Comparison of ENCODE assay signal across 20 cellular contexts in genomic region chr10:123143825-123144168, GRCh38. TPM values are rescaled to one million over a fixed set of nuclear protein-coding genes. Genes with fewer than 3 reads are reported as not detected.
DNase-seq lines count a peak whose midpoint lies in the region; ATAC-seq and TF ChIP-seq lines count a peak whose summit lies in the region.
"Had no signal": no experiment of that assay in that cellular context is flagged by ENCODE, and none has a peak within 500 bp of the region (broad histone marks: within the 10 kb centered on the region; RNA-seq: fewer than 3 reads in every experiment).

No MANE protein-coding gene starts in this region.

- TF ChIP-seq EP300 in stomach (IDR thresholded peaks at IDR 0.05): no peak

- peaks cover 14% of the 10 kb centered on the region for H3K4me1 Mint-ChIP-seq in activated CD4-positive, alpha-beta T cell treated with anti-CD3 and anti-CD28 coated beads, Interleukin-2, amount 10 ng/mL, durations not matched to agents 24 days and 14 days
- H3K4me1 Mint-ChIP-seq in activated CD4-positive, alpha-beta T cell treated with anti-CD3 and anti-CD28 coated beads for 36 hours: peaks cover 56% of the 10 kb centered on the region
- H3K4me1 Mint-ChIP-seq in activated T-helper 17 cell treated with anti-CD3 and anti-CD28 coated beads, Interleukin-2, amount 50 U/mL, for 72 hours: peaks cover 12% of the 10 kb centered on the region
- H3K4me1 Mint-ChIP-seq in neural crest cell: peaks cover 31% of the 10 kb centered on the region

- H3K9me3 ChIP-seq in stomach: no peaks in the 10 kb centered on the region

- H3K27me3 Mint-ChIP-seq in activated CD4-positive, alpha-beta T cell treated with anti-CD3 and anti-CD28 coated beads, Interleukin-2, amount 10 ng/mL, durations not matched to agents 24 days and 14 days: peaks cover 79% of the 10 kb centered on the region
- H3K27me3 Mint-ChIP-seq in activated CD4-positive, alpha-beta T cell treated with anti-CD3 and anti-CD28 coated beads for 36 hours: peaks cover 80% of the 10 kb centered on the region
- H3K27me3 Mint-ChIP-seq in activated T-helper 17 cell treated with anti-CD3 and anti-CD28 coated beads, Interleukin-2, amount 50 U/mL, for 72 hours: peaks cover 67% of the 10 kb centered on the region
- H3K27me3 Mint-ChIP-seq in neural crest cell (ENCODE audit: low read depth): peaks cover 97% of the 10 kb centered on the region

- no peak for TF ChIP-seq POLR2A in stomach (IDR thresholded peaks at IDR 0.05)

- H3K36me3 ChIP-seq in stomach: no peaks in the 10 kb centered on the region

- no peak for ATAC-seq in activated CD4-positive, alpha-beta T cell treated with anti-CD3 and anti-CD28 coated beads for 36 hours
- no peak for ATAC-seq in activated T-helper 17 cell treated with anti-CD3 and anti-CD28 coated beads, Interleukin-2, amount 50 U/mL, for 72 hours (replicated peaks)

- H3K9me3 Mint-ChIP-seq in activated CD4-positive, alpha-beta T cell treated with anti-CD3 and anti-CD28 coated beads, Interleukin-2, amount 10 ng/mL, durations not matched to agents 24 days and 14 days: peaks cover 7% of the 10 kb centered on the region
- no peaks in the 10 kb centered on the region for H3K9me3 Mint-ChIP-seq in activated CD4-positive, alpha-beta T cell treated with anti-CD3 and anti-CD28 coated beads for 36 hours (ENCODE audit: low read depth)
- no peaks in the 10 kb centered on the region for H3K9me3 Mint-ChIP-seq in activated T-helper 17 cell treated with anti-CD3 and anti-CD28 coated beads, Interleukin-2, amount 50 U/mL, for 72 hours
- H3K9me3 Mint-ChIP-seq in neural crest cell: no peaks in the 10 kb centered on the region

- CTCF ChIA-PET in activated CD4-positive, alpha-beta T cell treated with anti-CD3 and anti-CD28 coated beads for 36 hours (lab: Charles Lee): interaction anchor here (0.9 kb wide), 1 partner anchor 11 kb away, joined by 3 read pairs; no protein-coding TSS in a partner anchor

- peak overlapping the region; percentile 45 for H3K27ac Mint-ChIP-seq in activated CD4-positive, alpha-beta T cell treated with anti-CD3 and anti-CD28 coated beads, Interleukin-2, amount 10 ng/mL, durations not matched to agents 24 days and 14 days
- no peak overlapping the region for H3K27ac Mint-ChIP-seq in activated CD4-positive, alpha-beta T cell treated with anti-CD3 and anti-CD28 coated beads for 36 hours
- no peak overlapping the region for H3K27ac Mint-ChIP-seq in activated T-helper 17 cell treated with anti-CD3 and anti-CD28 coated beads, Interleukin-2, amount 50 U/mL, for 72 hours
- H3K27ac Mint-ChIP-seq in neural crest cell (ENCODE audit: unreplicated experiment): no peak overlapping the region

- no peak for DNase-seq in activated CD4-positive, alpha-beta T cell treated with anti-CD3 and anti-CD28 coated beads, Interleukin-2, amount 10 ng/mL, durations not matched to agents 24 days and 14 days
- no peak for DNase-seq in activated CD4-positive, alpha-beta T cell treated with anti-CD3 and anti-CD28 coated beads for 36 hours
- DNase-seq in neural crest cell (ENCODE audit: low read depth, low spot score): no peak
- no peak for DNase-seq in dedifferentiated amniotic fluid mesenchymal stem cell (ENCODE audit: extremely low spot score)
- DNase-seq in stomach: no peak
- DNase-seq in NCI-H1694 treated with DMSO at 0.1 percent for 48 hours (lab: John Stamatoyannopoulos, UW): no peak
- DNase-seq: 8988T, MV-4-11, NCI-H187 treated with DMSO at 0.1 percent for 48 hours, NCI-H2227 treated with DMSO at 0.1 percent for 48 hours, NCI-H510A treated with DMSO at 0.1 percent for 48 hours, NCI-H774, SHP77 had no signal

- H3K27me3 ChIP-seq in stomach: peaks cover 93 to 100% (median 100%) of the 10 kb centered on the region in 3 donors

- intact Hi-C loops in activated CD4-positive, alpha-beta T cell treated with anti-CD3 and anti-CD28 coated beads, Interleukin-2, amount 10 ng/mL, durations not matched to agents 24 days and 14 days (cut with micrococcal nuclease): no loop called here
- intact Hi-C loops in activated CD4-positive, alpha-beta T cell treated with anti-CD3 and anti-CD28 coated beads for 36 hours (cut with DNase I, micrococcal nuclease): loop anchor here in 1 of 2 experiments (10.0 kb wide), 1 partner anchor 1301 kb away; no protein-coding TSS in a partner anchor
- intact Hi-C loops in stomach (cut with DNase I; ENCODE audit: low total_unique reads): no loop called here

- H3K4me3 Mint-ChIP-seq in activated CD4-positive, alpha-beta T cell treated with anti-CD3 and anti-CD28 coated beads, Interleukin-2, amount 10 ng/mL, durations not matched to agents 24 days and 14 days: no peak overlapping the region
- H3K4me3 Mint-ChIP-seq in activated CD4-positive, alpha-beta T cell treated with anti-CD3 and anti-CD28 coated beads for 36 hours: no peak overlapping the region
- peak overlapping the region; percentile 37 for H3K4me3 Mint-ChIP-seq in activated T-helper 17 cell treated with anti-CD3 and anti-CD28 coated beads, Interleukin-2, amount 50 U/mL, for 72 hours
- peak overlapping the region; percentile 17 for H3K4me3 Mint-ChIP-seq in neural crest cell

- H3K4me1 ChIP-seq in stomach: peaks cover 13 to 69% (median 49%) of the 10 kb centered on the region in 4 donors

- H3K27ac ChIP-seq in stomach: no peak overlapping the region
- H3K27ac ChIP-seq: KMS-11 had no signal

- TF ChIP-seq CTCF in GM12875 (IDR thresholded peaks at IDR 0.05; ENCODE audit: borderline replicate concordance, insufficient read depth, low read depth, low read length): no peak
- no peak for TF ChIP-seq CTCF in neural crest cell (conservative IDR thresholded peaks at IDR 0.05)
- no peak for TF ChIP-seq CTCF in stomach (IDR thresholded peaks at IDR 0.05)

- WGBS in stomach, 5 donors: 9 to 14% (median 11%) methylated on average over 10 of the region's 10 CpGs

- peaks cover 9% of the 10 kb centered on the region for H3K36me3 Mint-ChIP-seq in activated CD4-positive, alpha-beta T cell treated with anti-CD3 and anti-CD28 coated beads, Interleukin-2, amount 10 ng/mL, durations not matched to agents 24 days and 14 days (ENCODE audit: low read depth)
- no peaks in the 10 kb centered on the region for H3K36me3 Mint-ChIP-seq in activated CD4-positive, alpha-beta T cell treated with anti-CD3 and anti-CD28 coated beads for 36 hours (ENCODE audit: low read depth)
- H3K36me3 Mint-ChIP-seq in activated T-helper 17 cell treated with anti-CD3 and anti-CD28 coated beads, Interleukin-2, amount 50 U/mL, for 72 hours (ENCODE audit: low read depth): peaks cover 8% of the 10 kb centered on the region
- no peaks in the 10 kb centered on the region for H3K36me3 Mint-ChIP-seq in neural crest cell (ENCODE audit: low read depth)

- H3K4me3 ChIP-seq in GM12875 (ENCODE audit: low read depth, low read length) (peak overlapping the region; percentile 24), stomach (no peak overlapping the region)

- POLR2A ChIA-PET in activated CD4-positive, alpha-beta T cell treated with anti-CD3 and anti-CD28 coated beads for 36 hours (lab: Charles Lee): no interaction called here

RNA-seq across cellular contexts. Expression of gene HMX2, which starts 4.1 kb away (rescaled TPM):
- total RNA-seq in activated CD4-positive, alpha-beta T cell treated with anti-CD3 and anti-CD28 coated beads, Interleukin-2, amount 10 ng/mL, durations not matched to agents 24 days and 14 days: not detected in 2 replicates
- total RNA-seq in activated CD4-positive, alpha-beta T cell treated with anti-CD3 and anti-CD28 coated beads for 36 hours: under 1 TPM; 0.18 to 0.28 TPM
- total RNA-seq in activated T-helper 17 cell treated with anti-CD3 and anti-CD28 coated beads, Interleukin-2, amount 50 U/mL, for 72 hours: under 1 TPM in 1 of 2 donors, not detected in 1; 0.19 TPM
- not detected in 2 replicates for total RNA-seq in neural crest cell
- total RNA-seq in stomach: not detected
- polyA plus RNA-seq in stomach: not detected
- total RNA-seq: H7, HT-29, RPMI7951 had no signal
- polyA plus RNA-seq: AG04450 had no signal

RNA-seq across cellular contexts. Expression of gene HMX3, which starts 8.0 kb away (rescaled TPM):
- total RNA-seq in activated CD4-positive, alpha-beta T cell treated with anti-CD3 and anti-CD28 coated beads, Interleukin-2, amount 10 ng/mL, durations not matched to agents 24 days and 14 days: not detected in 2 replicates
- not detected for total RNA-seq in activated CD4-positive, alpha-beta T cell treated with anti-CD3 and anti-CD28 coated beads for 36 hours
- total RNA-seq in activated T-helper 17 cell treated with anti-CD3 and anti-CD28 coated beads, Interleukin-2, amount 50 U/mL, for 72 hours: under 1 TPM in 1 of 2 donors, not detected in 1; 0.21 TPM
- total RNA-seq in neural crest cell (not detected in 2 replicates), stomach (under 1 TPM in 1 of 5 donors, not detected in 4; 0.37 TPM)
- polyA plus RNA-seq in stomach: not detected
- total RNA-seq: H7, HT-29, RPMI7951 had no signal
- polyA plus RNA-seq: AG04450 had no signal

RNA-seq across cellular contexts. Expression of gene BUB3, which starts 10.4 kb away (rescaled TPM):
- 186 and 193 TPM in 2 replicates for total RNA-seq in activated CD4-positive, alpha-beta T cell treated with anti-CD3 and anti-CD28 coated beads, Interleukin-2, amount 10 ng/mL, durations not matched to agents 24 days and 14 days
- 100 to 1,000 TPM; 230 to 242 TPM for total RNA-seq in activated CD4-positive, alpha-beta T cell treated with anti-CD3 and anti-CD28 coated beads for 36 hours
- 100 to 1,000 TPM; 311 to 324 TPM for total RNA-seq in activated T-helper 17 cell treated with anti-CD3 and anti-CD28 coated beads, Interleukin-2, amount 50 U/mL, for 72 hours
- total RNA-seq in neural crest cell (171 and 182 TPM in 2 replicates), stomach (100 to 1,000 TPM in 3 of 5 donors, 10 to 100 TPM in 2; 51.3 to 160 (median 117) TPM)
- 10 to 100 TPM; 33.4 to 45.4 (median 36.4) TPM for polyA plus RNA-seq in stomach

Comparison
In these comparisons a context has a peak if more than half of its experiments do, and no peak if none do; other contexts are left out.
1. H3K4me3 Mint-ChIP-seq: peak in activated T-helper 17 cell treated with anti-CD3 and anti-CD28 coated beads, Interleukin-2, amount 50 U/mL, for 72 hours (single experiment) and neural crest cell (single experiment); none in activated CD4-positive, alpha-beta T cell treated with anti-CD3 and anti-CD28 coated beads, Interleukin-2, amount 10 ng/mL, durations not matched to agents 24 days and 14 days (single experiment) and activated CD4-positive, alpha-beta T cell treated with anti-CD3 and anti-CD28 coated beads for 36 hours (single experiment).